22 cellular contexts compared by ENCODE assay signal in the genomic region with DNA sequence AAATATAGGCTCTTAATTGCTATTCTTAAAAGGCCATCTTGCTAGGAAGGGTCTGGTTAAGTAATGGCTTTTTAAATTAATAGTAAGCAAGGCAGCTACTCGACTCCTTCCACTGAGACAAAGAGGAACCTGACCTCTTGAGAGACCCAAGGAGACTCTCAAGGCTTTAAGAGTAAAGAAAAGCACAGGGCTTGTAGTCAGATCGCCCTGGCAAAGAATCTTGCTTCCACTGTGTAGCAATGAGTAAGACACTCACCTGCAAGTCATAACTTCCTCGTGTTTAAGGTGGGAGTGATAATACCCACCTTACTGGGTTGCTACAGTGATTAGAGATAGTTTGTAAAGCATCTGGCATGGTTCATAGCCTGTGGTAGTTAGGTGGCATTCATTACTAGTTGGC.
"Had no signal": no experiment of that assay in that cellular context is flagged by ENCODE, and none has a peak within 500 bp of the region (broad histone marks: within the 10 kb centered on the region; RNA-seq: fewer than 3 reads in every experiment).

No MANE protein-coding gene starts in this region.

- H3K27ac ChIP-seq: VCaP had no signal

- DNase-seq: activated CD4-positive, alpha-beta memory T cell treated with anti-CD3 and anti-CD28 coated beads, Interleukin-2, amount 10 ng/mL, durations not matched to agents 7 days and 5 days; activated CD4-positive, alpha-beta T cell treated with anti-CD3 and anti-CD28 coated beads for 36 hours; activated CD4-positive, alpha-beta T cell treated with anti-CD3 and anti-CD28 coated beads, Interleukin-2, amount 50 U/mL, for 1 hour; activated gamma-delta T cell; activated naive CD4-positive, alpha-beta T cell treated with anti-CD3 and anti-CD28 coated beads for 36 hours; activated T-cell treated with anti-CD3 and anti-CD28 coated beads for 4 hours; activated T-cell treated with anti-CD3 and anti-CD28 coated beads, Interleukin-2, amount 50 U/mL, for 48 hours; amygdala; MM.1S; NCI-H1105; NCI-H1436; NCI-H187; NCI-H2081 treated with DMSO at 0.1 percent for 48 hours; NCI-H2171 treated with DMSO at 0.1 percent for 48 hours; NCI-H345; NCI-H510A treated with DMSO at 0.1 percent for 48 hours; NCI-H748 treated with DMSO at 0.1 percent for 48 hours; SIG-M5; T-cell; T-helper 2 cell had no signal

- ATAC-seq: activated CD4-positive, alpha-beta T cell treated with anti-CD3 and anti-CD28 coated beads for 36 hours; activated T-helper 17 cell treated with anti-CD3 and anti-CD28 coated beads, Interleukin-2, amount 50 U/mL, for 72 hours; T-cell had no signal
